28 cellular contexts compared by ENCODE assay signal in the genomic region with DNA sequence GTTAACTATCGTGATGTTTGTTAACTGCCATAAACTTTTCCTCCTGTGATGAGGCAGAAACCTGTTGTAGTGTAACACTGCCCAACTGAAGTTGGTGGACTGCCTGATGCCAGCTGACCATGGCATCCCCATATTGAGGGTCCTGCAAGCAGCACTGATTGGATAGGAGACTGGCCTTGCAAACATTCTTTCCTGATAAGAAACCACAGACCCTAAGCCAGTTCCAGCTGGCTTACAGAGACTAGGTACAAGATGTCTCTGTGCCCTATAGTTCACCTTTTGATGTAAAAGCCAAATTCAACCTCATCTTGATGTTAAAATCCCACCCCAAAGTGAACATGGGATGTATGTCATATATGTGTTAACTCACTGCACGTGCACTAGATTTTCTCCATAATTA.
"Had no signal": no experiment of that assay in that cellular context is flagged by ENCODE, and none has a peak within 500 bp of the region (broad histone marks: within the 10 kb centered on the region; RNA-seq: fewer than 3 reads in every experiment).

No MANE protein-coding gene starts in this region.

- DNase-seq: activated B cell treated with CpG ODN at 0.5 μM for 24 hours; activated CD4-positive, alpha-beta T cell treated with anti-CD3 and anti-CD28 coated beads, Interleukin-2, amount 50 U/mL, for 1 hour; activated CD8-positive, alpha-beta T cell treated with anti-CD3 and anti-CD28 coated beads for 36 hours; activated gamma-delta T cell treated with Interleukin-2 at 50 U/mL for 16 hours; activated naive CD4-positive, alpha-beta T cell treated with anti-CD3 and anti-CD28 coated beads, Interleukin-2, amount 50 U/mL, for 16 hours; activated T-cell treated with anti-CD3 and anti-CD28 coated beads, Interleukin-2, amount 50 U/mL, for 4 hours; amygdala; cerebellar nuclear complex; dorsolateral prefrontal cortex; effector memory CD4-positive, alpha-beta T cell; erythroblast; gastrocnemius medialis; glutamatergic neuron; islet precursor cell; left cardiac atrium; left ventricle myocardium superior; naive thymus-derived CD4-positive, alpha-beta T cell; nucleus accumbens; stimulated activated CD4-positive, alpha-beta T cell treated with anti-CD3 and anti-CD28 coated beads, Interleukin-2, amount 100 ng/mL, for 48 hours; stimulated activated naive CD4-positive, alpha-beta T cell treated with Interleukin-2 at 50 U/mL for 16 hours; testis; transverse colon had no signal

- H3K4me3 ChIP-seq: cardiac muscle cell, coronary artery, dorsolateral prefrontal cortex, gastrocnemius medialis, right atrium auricular region, testis, transverse colon had no signal

- H3K27me3 Mint-ChIP-seq: activated B cell treated with CpG ODN at 0.5 μM for 24 hours; activated CD8-positive, alpha-beta T cell treated with anti-CD3 and anti-CD28 coated beads for 36 hours; activated T-helper 17 cell treated with anti-CD3 and anti-CD28 coated beads, Interleukin-2, amount 50 U/mL, for 72 hours had no signal

- H3K36me3 ChIP-seq: cardiac muscle cell, gastrocnemius medialis, right atrium auricular region, transverse colon had no signal

- H3K27ac ChIP-seq: cardiac muscle cell, coronary artery, gastrocnemius medialis, right atrium auricular region, testis, transverse colon had no signal

- H3K4me1 ChIP-seq: gastrocnemius medialis, right atrium auricular region, transverse colon had no signal

- H3K36me3 Mint-ChIP-seq: mesothelial cell of epicardium; naive thymus-derived CD4-positive, alpha-beta T cell had no signal

- H3K27ac Mint-ChIP-seq: activated B cell treated with CpG ODN at 0.5 μM for 24 hours; activated CD8-positive, alpha-beta T cell treated with anti-CD3 and anti-CD28 coated beads for 36 hours; activated T-helper 17 cell treated with anti-CD3 and anti-CD28 coated beads, Interleukin-2, amount 50 U/mL, for 72 hours; naive thymus-derived CD4-positive, alpha-beta T cell had no signal

- H3K9me3 ChIP-seq: gastrocnemius medialis, right atrium auricular region, testis, transverse colon had no signal

- H3K27me3 ChIP-seq: cardiac muscle cell, dorsolateral prefrontal cortex, gastrocnemius medialis, right atrium auricular region, testis, transverse colon had no signal

- H3K4me3 Mint-ChIP-seq: activated B cell treated with CpG ODN at 0.5 μM for 24 hours; activated CD8-positive, alpha-beta T cell treated with anti-CD3 and anti-CD28 coated beads for 36 hours; activated T-cell treated with anti-CD3 and anti-CD28 coated beads, Interleukin-2, amount 50 U/mL, for 4 hours; activated T-helper 17 cell treated with anti-CD3 and anti-CD28 coated beads, Interleukin-2, amount 50 U/mL, for 72 hours; mesothelial cell of epicardium; naive thymus-derived CD4-positive, alpha-beta T cell; neural crest cell had no signal

- H3K9me3 Mint-ChIP-seq: activated B cell treated with CpG ODN at 0.5 μM for 24 hours; activated CD8-positive, alpha-beta T cell treated with anti-CD3 and anti-CD28 coated beads for 36 hours; activated T-cell treated with anti-CD3 and anti-CD28 coated beads, Interleukin-2, amount 50 U/mL, for 4 hours; mesothelial cell of epicardium; neural crest cell had no signal

- H3K4me1 Mint-ChIP-seq: activated B cell treated with CpG ODN at 0.5 μM for 24 hours; activated T-helper 17 cell treated with anti-CD3 and anti-CD28 coated beads, Interleukin-2, amount 50 U/mL, for 72 hours; naive thymus-derived CD4-positive, alpha-beta T cell had no signal
